Comparison of ENCODE assay signal across 19 cellular contexts in genomic region chr1:205448540-205449253, GRCh38. TPM values are rescaled to one million over a fixed set of nuclear protein-coding genes. Genes with fewer than 3 reads are reported as not detected.
DNase-seq lines count a peak whose midpoint lies in the region; ATAC-seq and TF ChIP-seq lines count a peak whose summit lies in the region.
"Had no signal": no experiment of that assay in that cellular context is flagged by ENCODE, and none has a peak within 500 bp of the region (broad histone marks: within the 10 kb centered on the region; RNA-seq: fewer than 3 reads in every experiment).

No MANE protein-coding gene starts in this region.

- ATAC-seq in natural killer cell treated with Interleukin-12 subunit alpha and Interleukin-12 subunit beta and Interleukin-15 and Interleukin-18, amount 100 ng/mL, for 72 hours, result no peak
- ATAC-seq in natural killer cell (no peak), lower lobe of right lung (peak; percentile 32 to 36), GM19351 (IDR thresholded peaks at IDR 0.05; ENCODE audit: unreplicated experiment) (no peak), HG03095 (IDR thresholded peaks at IDR 0.05; ENCODE audit: unreplicated experiment) (no peak)

- H3K4me1 ChIP-seq in ectodermal cell (ENCODE audit: control insufficient read depth, insufficient read depth, low read length), result peaks cover 95% of the 10 kb centered on the region
- peaks cover 21% of the 10 kb centered on the region for H3K4me1 ChIP-seq in lower lobe of right lung

- 11 to 13% methylated on average over 6 of the region's 6 CpGs for WGBS in ectodermal cell, 2 experiments

- no peaks in the 10 kb centered on the region for H3K4me1 Mint-ChIP-seq in natural killer cell treated with Interleukin-12 subunit alpha and Interleukin-12 subunit beta and Interleukin-15 and Interleukin-18, amount 100 ng/mL, for 72 hours (ENCODE audit: low read depth in 2 of 2)
- no peaks in the 10 kb centered on the region for H3K4me1 Mint-ChIP-seq in natural killer cell
- peaks cover 17% of the 10 kb centered on the region for H3K4me1 Mint-ChIP-seq in glutamatergic neuron (ENCODE audit: low read depth, unreplicated experiment)
- no peaks in the 10 kb centered on the region for H3K4me1 Mint-ChIP-seq in activated T-helper 2 cell treated with anti-CD3 and anti-CD28 coated beads, Interferon-gamma antibody, Interleukin-2, Interleukin-4, amounts not matched to agents 10 μg/mL and 5 μg/mL and 100 μg/mL, durations not matched to agents 14 hours and 24 hours and 36 hours (ENCODE audit: low read depth)

- no peak for TF ChIP-seq CTCF in natural killer cell (IDR thresholded peaks at IDR 0.05)
- no peak for TF ChIP-seq CTCF in lower lobe of right lung (IDR thresholded peaks at IDR 0.05)
- no peak for TF ChIP-seq CTCF in glutamatergic neuron (IDR thresholded peaks at IDR 0.05; ENCODE audit: partially characterized antibody, unreplicated experiment)

- peaks cover 12 to 25% of the 10 kb centered on the region in 2 donors for H3K27me3 Mint-ChIP-seq in natural killer cell treated with Interleukin-12 subunit alpha and Interleukin-12 subunit beta and Interleukin-15 and Interleukin-18, amount 100 ng/mL, for 72 hours
- H3K27me3 Mint-ChIP-seq in natural killer cell (ENCODE audit: low read depth in 2 of 2), result peaks cover 14 to 29% of the 10 kb centered on the region in 2 donors
- H3K27me3 Mint-ChIP-seq in glutamatergic neuron (ENCODE audit: unreplicated experiment), result peaks cover 11% of the 10 kb centered on the region
- peaks cover 26% of the 10 kb centered on the region for H3K27me3 Mint-ChIP-seq in activated T-helper 2 cell treated with anti-CD3 and anti-CD28 coated beads, Interferon-gamma antibody, Interleukin-2, Interleukin-4, amounts not matched to agents 10 μg/mL and 5 μg/mL and 100 μg/mL, durations not matched to agents 14 hours and 24 hours and 36 hours (ENCODE audit: low read depth)

- DNase-seq in natural killer cell treated with Interleukin-12 subunit alpha and Interleukin-12 subunit beta and Interleukin-15 and Interleukin-18, amount 100 ng/mL, for 72 hours (ENCODE audit: low spot score), result no peak
- DNase-seq in natural killer cell (no peak), lower lobe of right lung (no peak), glutamatergic neuron (no peak)
- DNase-seq in activated T-helper 2 cell treated with anti-CD3 and anti-CD28 coated beads, Interferon-gamma antibody, Interleukin-2, Interleukin-4, amounts not matched to agents 10 μg/mL and 5 μg/mL and 100 μg/mL, durations not matched to agents 14 hours and 24 hours and 36 hours (ENCODE audit: low spot score), result no peak
- DNase-seq: activated CD4-positive, CD25-positive, alpha-beta regulatory T cell treated with anti-CD3 and anti-CD28 coated beads, Interleukin-2, amount 50 U/mL, for 72 hours; activated effector memory CD4-positive, alpha-beta T cell treated with anti-CD3 and anti-CD28 coated beads, Interleukin-2, amount 50 U/mL, for 16 hours; DND-41; left cardiac atrium; NCI-H146 had no signal

- no peak overlapping the region for H3K4me3 Mint-ChIP-seq in natural killer cell treated with Interleukin-12 subunit alpha and Interleukin-12 subunit beta and Interleukin-15 and Interleukin-18, amount 100 ng/mL, for 72 hours
- H3K4me3 Mint-ChIP-seq in natural killer cell (no peak overlapping the region), glutamatergic neuron (ENCODE audit: unreplicated experiment) (no peak overlapping the region)
- no peak overlapping the region for H3K4me3 Mint-ChIP-seq in activated T-helper 2 cell treated with anti-CD3 and anti-CD28 coated beads, Interferon-gamma antibody, Interleukin-2, Interleukin-4, amounts not matched to agents 10 μg/mL and 5 μg/mL and 100 μg/mL, durations not matched to agents 14 hours and 24 hours and 36 hours (ENCODE audit: low read depth)

- H3K27ac Mint-ChIP-seq in natural killer cell treated with Interleukin-12 subunit alpha and Interleukin-12 subunit beta and Interleukin-15 and Interleukin-18, amount 100 ng/mL, for 72 hours, result peak overlapping the region; percentile 48 to 72
- H3K27ac Mint-ChIP-seq in natural killer cell, result no peak overlapping the region
- H3K27ac Mint-ChIP-seq in glutamatergic neuron (ENCODE audit: unreplicated experiment), result no peak overlapping the region
- H3K27ac Mint-ChIP-seq in activated T-helper 2 cell treated with anti-CD3 and anti-CD28 coated beads, Interferon-gamma antibody, Interleukin-2, Interleukin-4, amounts not matched to agents 10 μg/mL and 5 μg/mL and 100 μg/mL, durations not matched to agents 14 hours and 24 hours and 36 hours, result no peak overlapping the region

- H3K27ac ChIP-seq in ectodermal cell (ENCODE audit: insufficient read depth, low read depth, low read length, poor library complexity, severe bottlenecking) (peak overlapping the region; percentile 68), lower lobe of right lung (peak overlapping the region; percentile 60)
- H3K27ac ChIP-seq: SK-N-MC had no signal

- H3K9me3 ChIP-seq in ectodermal cell (ENCODE audit: control insufficient read depth, low read length) (no peaks in the 10 kb centered on the region), lower lobe of right lung (no peaks in the 10 kb centered on the region)
- H3K9me3 ChIP-seq: HAP-1 had no signal

- H3K36me3 ChIP-seq in ectodermal cell (ENCODE audit: control insufficient read depth, insufficient read depth, low read length), result no peaks in the 10 kb centered on the region
- H3K36me3 ChIP-seq in lower lobe of right lung, result no peaks in the 10 kb centered on the region
- H3K36me3 ChIP-seq: cardiac muscle cell, HAP-1 had no signal

- intact Hi-C loops in natural killer cell (cut with micrococcal nuclease) (no loop called here), lower lobe of right lung (cut with DNase I) (no loop called here)
- intact Hi-C loops in activated T-helper 2 cell treated with anti-CD3 and anti-CD28 coated beads, Interferon-gamma antibody, Interleukin-2, Interleukin-4, amounts not matched to agents 10 μg/mL and 5 μg/mL and 100 μg/mL, durations not matched to agents 14 hours and 24 hours and 36 hours (cut with micrococcal nuclease), result no loop called here

- H3K9me3 Mint-ChIP-seq in natural killer cell treated with Interleukin-12 subunit alpha and Interleukin-12 subunit beta and Interleukin-15 and Interleukin-18, amount 100 ng/mL, for 72 hours, result no peaks in the 10 kb centered on the region
- H3K9me3 Mint-ChIP-seq in natural killer cell (no peaks in the 10 kb centered on the region), glutamatergic neuron (ENCODE audit: unreplicated experiment) (peaks cover 7% of the 10 kb centered on the region)
- H3K9me3 Mint-ChIP-seq in activated T-helper 2 cell treated with anti-CD3 and anti-CD28 coated beads, Interferon-gamma antibody, Interleukin-2, Interleukin-4, amounts not matched to agents 10 μg/mL and 5 μg/mL and 100 μg/mL, durations not matched to agents 14 hours and 24 hours and 36 hours, result no peaks in the 10 kb centered on the region

- H3K36me3 Mint-ChIP-seq in natural killer cell treated with Interleukin-12 subunit alpha and Interleukin-12 subunit beta and Interleukin-15 and Interleukin-18, amount 100 ng/mL, for 72 hours, result no peaks in the 10 kb centered on the region
- H3K36me3 Mint-ChIP-seq in natural killer cell (no peaks in the 10 kb centered on the region), glutamatergic neuron (ENCODE audit: unreplicated experiment) (no peaks in the 10 kb centered on the region)
- no peaks in the 10 kb centered on the region for H3K36me3 Mint-ChIP-seq in activated T-helper 2 cell treated with anti-CD3 and anti-CD28 coated beads, Interferon-gamma antibody, Interleukin-2, Interleukin-4, amounts not matched to agents 10 μg/mL and 5 μg/mL and 100 μg/mL, durations not matched to agents 14 hours and 24 hours and 36 hours (ENCODE audit: low read depth)

- H3K4me3 ChIP-seq in ectodermal cell (ENCODE audit: insufficient read depth, low read depth, low read length), result no peak overlapping the region
- H3K4me3 ChIP-seq in lower lobe of right lung, result peak overlapping the region; percentile 47
- H3K4me3 ChIP-seq: cardiac muscle cell, HAP-1, SK-N-MC had no signal

- H3K27me3 ChIP-seq in ectodermal cell (ENCODE audit: control insufficient read depth, insufficient read depth, low read length, poor library complexity, severe bottlenecking) (no peaks in the 10 kb centered on the region), lower lobe of right lung (ENCODE audit: low read depth) (peaks cover 26% of the 10 kb centered on the region)

RNA-seq across cellular contexts. Expression of gene BLACAT1, which starts 7.1 kb away (rescaled TPM):
- total RNA-seq in natural killer cell treated with Interleukin-12 subunit alpha and Interleukin-12 subunit beta and Interleukin-15 and Interleukin-18, amount 100 ng/mL, for 72 hours, result not detected
- total RNA-seq in natural killer cell, result under 1 TPM in 2 of 3 donors, not detected in 1; 0.09 to 0.13 TPM
- 16.6 TPM for polyA plus RNA-seq in ectodermal cell (2013, experiment 1 of 4)
- polyA plus RNA-seq in ectodermal cell (2013, experiment 2 of 4), result 19.7 TPM
- 8.4 TPM for polyA plus RNA-seq in ectodermal cell (2013, experiment 3 of 4)
- polyA plus RNA-seq in ectodermal cell (2013, experiment 4 of 4), result 9.3 TPM
- 1.0 TPM for total RNA-seq in lower lobe of right lung
- total RNA-seq in glutamatergic neuron (ENCODE audit: unreplicated experiment), result 1.1 TPM
- total RNA-seq in activated T-helper 2 cell treated with anti-CD3 and anti-CD28 coated beads, Interferon-gamma antibody, Interleukin-2, Interleukin-4, amounts not matched to agents 10 μg/mL and 5 μg/mL and 100 μg/mL, durations not matched to agents 14 hours and 24 hours and 36 hours, result not detected in 2 replicates
- total RNA-seq: fibroblast of lung, osteocyte had no signal
- polyA plus RNA-seq: cardiac muscle cell, fibroblast of lung had no signal

RNA-seq across cellular contexts. Expression of gene LEMD1, which starts 26.8 kb away (rescaled TPM):
- total RNA-seq in natural killer cell treated with Interleukin-12 subunit alpha and Interleukin-12 subunit beta and Interleukin-15 and Interleukin-18, amount 100 ng/mL, for 72 hours, result not detected
- total RNA-seq in natural killer cell, result not detected
- polyA plus RNA-seq in ectodermal cell (2013, experiment 1 of 4), result 30.6 TPM
- polyA plus RNA-seq in ectodermal cell (2013, experiment 2 of 4), result 29.1 TPM
- 15.1 TPM for polyA plus RNA-seq in ectodermal cell (2013, experiment 3 of 4)
- polyA plus RNA-seq in ectodermal cell (2013, experiment 4 of 4), result 21.4 TPM
- not detected for total RNA-seq in lower lobe of right lung
- total RNA-seq in glutamatergic neuron (ENCODE audit: unreplicated experiment), result 2.0 TPM
- total RNA-seq in activated T-helper 2 cell treated with anti-CD3 and anti-CD28 coated beads, Interferon-gamma antibody, Interleukin-2, Interleukin-4, amounts not matched to agents 10 μg/mL and 5 μg/mL and 100 μg/mL, durations not matched to agents 14 hours and 24 hours and 36 hours, result 0.48 TPM in 1 of 2 replicates, not detected in the other
- total RNA-seq: cardiac muscle cell, fibroblast of lung, left cardiac atrium, osteocyte had no signal
- polyA plus RNA-seq: AG04450, cardiac muscle cell, fibroblast of lung had no signal

RNA-seq across cellular contexts. Expression of gene CDK18, which starts 55.8 kb away (rescaled TPM):
- under 1 TPM; 0.28 to 0.71 TPM for total RNA-seq in natural killer cell treated with Interleukin-12 subunit alpha and Interleukin-12 subunit beta and Interleukin-15 and Interleukin-18, amount 100 ng/mL, for 72 hours
- total RNA-seq in natural killer cell (1 to 10 TPM; 1.9 to 5.3 (median 4.0) TPM), lower lobe of right lung (36.6 TPM), glutamatergic neuron (ENCODE audit: unreplicated experiment) (1.7 TPM)
- polyA plus RNA-seq in ectodermal cell (2013, experiment 1 of 4), result 37.4 TPM
- polyA plus RNA-seq in ectodermal cell (2013, experiment 2 of 4), result 34.2 TPM
- 26.0 TPM for polyA plus RNA-seq in ectodermal cell (2013, experiment 3 of 4)
- polyA plus RNA-seq in ectodermal cell (2013, experiment 4 of 4), result 31.5 TPM
- total RNA-seq in activated T-helper 2 cell treated with anti-CD3 and anti-CD28 coated beads, Interferon-gamma antibody, Interleukin-2, Interleukin-4, amounts not matched to agents 10 μg/mL and 5 μg/mL and 100 μg/mL, durations not matched to agents 14 hours and 24 hours and 36 hours, result 0.37 and 0.68 TPM in 2 replicates

Comparison
In these comparisons a context has a peak if more than half of its experiments do, and no peak if none do; other contexts are left out.
1. H3K27ac Mint-ChIP-seq: peak in natural killer cell treated with Interleukin-12 subunit alpha and Interleukin-12 subunit beta and Interleukin-15 and Interleukin-18, amount 100 ng/mL, for 72 hours (2 of 2); none in natural killer cell (0 of 2), glutamatergic neuron (single experiment) and activated T-helper 2 cell treated with anti-CD3 and anti-CD28 coated beads, Interferon-gamma antibody, Interleukin-2, Interleukin-4, amounts not matched to agents 10 μg/mL and 5 μg/mL and 100 μg/mL, durations not matched to agents 14 hours and 24 hours and 36 hours (single experiment).
2. ATAC-seq: peak in lower lobe of right lung (2 of 2); none in natural killer cell treated with Interleukin-12 subunit alpha and Interleukin-12 subunit beta and Interleukin-15 and Interleukin-18, amount 100 ng/mL, for 72 hours (0 of 2), natural killer cell (0 of 3), GM19351 (single experiment) and HG03095 (single experiment).